ENCODE assay signal across 9 cellular contexts in the genomic region with DNA sequence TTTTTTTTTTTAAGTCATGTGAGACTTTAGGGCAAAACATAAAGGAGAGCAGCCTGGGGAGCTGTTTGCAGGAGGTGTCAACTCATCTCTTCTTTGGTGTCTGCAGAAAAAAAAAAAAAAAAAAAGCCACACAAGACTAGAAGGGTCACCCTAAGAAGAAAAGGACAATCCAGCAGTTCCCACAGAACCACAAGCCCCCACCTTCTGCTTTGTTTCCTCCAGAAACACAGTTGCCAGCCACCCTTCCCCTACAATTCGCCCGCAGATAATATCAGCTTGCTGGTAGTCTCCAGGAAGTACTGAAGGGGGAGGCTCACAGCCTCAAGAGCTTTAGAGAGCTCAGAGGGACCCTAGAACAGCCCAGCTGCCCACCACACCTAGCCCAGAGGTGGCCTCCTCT. TPM values are rescaled to one million over a fixed set of nuclear protein-coding genes. Genes with fewer than 3 reads are reported as not detected.
DNase-seq lines count a peak whose midpoint lies in the region; ATAC-seq and TF ChIP-seq lines count a peak whose summit lies in the region.
"Had no signal": no experiment of that assay in that cellular context is flagged by ENCODE, and none has a peak within 500 bp of the region (broad histone marks: within the 10 kb centered on the region; RNA-seq: fewer than 3 reads in every experiment).

No MANE protein-coding gene starts in this region.

- H3K27me3 ChIP-seq in left ventricle myocardium inferior (ENCODE audit: low read depth) = no peaks in the 10 kb centered on the region
- no peaks in the 10 kb centered on the region for H3K27me3 ChIP-seq in right atrium auricular region
- H3K27me3 ChIP-seq: SJSA1 had no signal

- intact Hi-C loops in left ventricle myocardium inferior (cut with micrococcal nuclease) = no loop called here
- intact Hi-C loops in left ventricle myocardium superior (cut with micrococcal nuclease) = no loop called here

- ATAC-seq in left ventricle myocardium superior (peak; percentile 10), HG03175 (IDR thresholded peaks at IDR 0.05; ENCODE audit: unreplicated experiment) (no peak)

- H3K4me1 ChIP-seq in left ventricle myocardium inferior (peaks cover 6% of the 10 kb centered on the region), right atrium auricular region (peaks cover 0 to 4% of the 10 kb centered on the region in 2 donors)
- H3K4me1 ChIP-seq: SJSA1 had no signal

- H3K4me3 ChIP-seq in left ventricle myocardium inferior (peak overlapping the region; percentile 26), right atrium auricular region (peak overlapping the region in 1 of 2 donors; percentile 13)
- H3K4me3 ChIP-seq: SJSA1 had no signal

- TF ChIP-seq CTCF in left ventricle myocardium inferior (IDR thresholded peaks at IDR 0.05; ENCODE audit: borderline replicate concordance) = no peak
- TF ChIP-seq CTCF in right atrium auricular region (IDR thresholded peaks at IDR 0.05) = no peak

- H3K36me3 ChIP-seq in left ventricle myocardium inferior = peaks cover 47% of the 10 kb centered on the region
- peaks cover 26% of the 10 kb centered on the region for H3K36me3 ChIP-seq in right atrium auricular region

- H3K9me3 ChIP-seq in left ventricle myocardium inferior (replicated peaks) = no peaks in the 10 kb centered on the region
- H3K9me3 ChIP-seq in right atrium auricular region = no peaks in the 10 kb centered on the region
- H3K9me3 ChIP-seq: SJSA1 had no signal

- DNase-seq in left ventricle myocardium inferior (no peak), right atrium auricular region (ENCODE audit: low spot score) (no peak), T-helper 2 cell (peak in 3 of 5 experiments; percentile 49 to 94 (median 85)), left ventricle myocardium superior (no peak), ureter (ENCODE audit: low spot score) (peak; percentile 73), cortex of kidney (lab: John Stamatoyannopoulos, UW) (no peak), DMS53 treated with DMSO at 0.1 percent for 48 hours (lab: John Stamatoyannopoulos, UW; ENCODE audit: unreplicated experiment) (no peak)

- H3K27ac ChIP-seq in left ventricle myocardium inferior (replicated peaks) (peak overlapping the region; percentile 39), right atrium auricular region (no peak overlapping the region)
- H3K27ac ChIP-seq: SJSA1 had no signal

RNA-seq across cellular contexts. Expression of gene ZBTB7A, which starts 22.3 kb away (rescaled TPM):
- total RNA-seq in left ventricle myocardium inferior (30.6 TPM), right atrium auricular region (10 to 100 TPM; 33.8 to 50.0 TPM), left ventricle myocardium superior (35.2 TPM), ureter (63.8 TPM)

RNA-seq across cellular contexts. Expression of gene MAP2K2, which starts 34.9 kb away (rescaled TPM):
- 129 TPM for total RNA-seq in left ventricle myocardium inferior
- total RNA-seq in right atrium auricular region = 10 to 100 TPM; 82.2 to 97.4 TPM
- total RNA-seq in left ventricle myocardium superior = 148 TPM
- total RNA-seq in ureter = 103 TPM

Comparison
In these comparisons a context has a peak if more than half of its experiments do, and no peak if none do; other contexts are left out.
1. DNase-seq: peak in T-helper 2 cell (3 of 5) and ureter (single experiment); none in left ventricle myocardium inferior (single experiment), right atrium auricular region (single experiment), left ventricle myocardium superior (single experiment), cortex of kidney (single experiment) and DMS53 treated with DMSO at 0.1 percent for 48 hours (single experiment).